ENCODE assay signal across 21 cellular contexts in genomic region chr1:67496329-67496728, GRCh38.
A peak's percentile ranks its signal among the peaks of the same experiment; 100 is the strongest.
DNase-seq lines count a peak whose midpoint lies in the region; ATAC-seq, FAIRE-seq and TF ChIP-seq lines count a peak whose summit lies in the region.
"Had no signal": no experiment of that assay in that cellular context is flagged by ENCODE, and none has a peak within 500 bp of the region (broad histone marks: within the 10 kb centered on the region; RNA-seq: fewer than 3 reads in every experiment).

No MANE protein-coding gene starts in this region.

- ATAC-seq in K562 (no peak), psoas muscle (no peak)
- ATAC-seq: HCT116, Right ventricle myocardium inferior had no signal

- no peak overlapping the region for H3K27ac ChIP-seq in K562 (ENCODE audit: extremely low read depth, low read depth, low read length)
- no peak overlapping the region for H3K27ac ChIP-seq in psoas muscle
- no peak overlapping the region for H3K27ac ChIP-seq in SJCRH30

- WGBS in K562 (ENCODE audit: insufficient coverage, low coverage, missing lambda C conversion rate): 30% methylated on average over 8 of the region's 9 CpGs
- WGBS in psoas muscle, 3 donors: 69 to 81% (median 76%) methylated on average over 9 of the region's 9 CpGs

- no peaks in the 10 kb centered on the region for H3K79me2 ChIP-seq in K562 (ENCODE audit: control insufficient read depth, insufficient read depth, low read length)

- no peak for FAIRE-seq in K562 (lab: Jason Lieb, UNC)
- FAIRE-seq: G401.6, GM12892 had no signal

- no peaks in the 10 kb centered on the region for H3K9me1 ChIP-seq in K562 (ENCODE audit: control insufficient read depth, insufficient read depth, low read length)

- POLR2A ChIA-PET in K562 (lab: Yijun Ruan, JAX): interaction anchor here (0.7 to 1.2 kb wide), 4 partner anchors 34 to 107 kb away, joined by 3 to 4 read pairs (median 3); no protein-coding TSS in a partner anchor

- H3K36me3 ChIP-seq in K562 (ENCODE audit: control insufficient read depth, insufficient read depth, low read length) (no peaks in the 10 kb centered on the region), psoas muscle (ENCODE audit: insufficient read depth in 1 of 2, low read depth in 1 of 2) (no peaks in the 10 kb centered on the region), SJCRH30 (no peaks in the 10 kb centered on the region)
- H3K36me3 ChIP-seq: BE2C had no signal

- H3K9me3 ChIP-seq in K562 (replicated peaks; ENCODE audit: control insufficient read depth, insufficient read depth, low read depth, low read length) (no peaks in the 10 kb centered on the region), psoas muscle (no peaks in the 10 kb centered on the region), SJCRH30 (replicated peaks) (no peaks in the 10 kb centered on the region)
- H3K9me3 ChIP-seq: BE2C, Caco-2 had no signal

- no peak overlapping the region for H3K9ac ChIP-seq in K562 (ENCODE audit: insufficient read depth in 1 of 2, low read depth in 2 of 2, low read length in 2 of 2)

- intact Hi-C loops in K562 (cut with micrococcal nuclease) (no loop called here), psoas muscle (cut with DNase I) (no loop called here)

- H3K27me3 ChIP-seq in K562 (ENCODE audit: control insufficient read depth in 2 of 2, insufficient read depth in 2 of 2, low read length in 2 of 2) (no peaks in the 10 kb centered on the region), psoas muscle (ENCODE audit: insufficient read depth in 3 of 3, low read length in 2 of 3) (no peaks in the 10 kb centered on the region), SJCRH30 (no peaks in the 10 kb centered on the region)
- H3K27me3 ChIP-seq: BE2C had no signal

- peaks cover 2 to 5% of the 10 kb centered on the region in 2 experiments; a peak in 4 of 5 replicates for H3K4me1 ChIP-seq in K562 (replicated peaks in 1 of 2; ENCODE audit: control insufficient read depth in 2 of 2, insufficient read depth in 2 of 2, low read length in 2 of 2)
- no peaks in the 10 kb centered on the region for H3K4me1 ChIP-seq in psoas muscle
- H3K4me1 ChIP-seq in SJCRH30: peaks cover 5% of the 10 kb centered on the region; the same call in 1 of the 2 replicates
- H3K4me1 ChIP-seq: BE2C, Caco-2 had no signal

- no TSS peak for BruUV-seq in K562 (replicated peaks; lab: Mats Ljungman, UMichigan)

- H2AFZ ChIP-seq in K562 (ENCODE audit: low read depth, low read length): 0 out of 2 replicates have a peak overlapping the region, but pooled peaks have one; percentile 41

- no peak for TF ChIP-seq RAD21 in K562 (CRISPR knock-in tag; conservative IDR thresholded peaks at IDR 0.05 in 1 of 2, IDR thresholded peaks at IDR 0.05 in 1 of 2)

- DNase-seq in COR-L47 (lab: John Stamatoyannopoulos, UW) (peak; percentile 74), NCI-H1105 treated with DMSO at 0.1 percent for 48 hours (lab: John Stamatoyannopoulos, UW) (peak; percentile 78), NCI-H748 (lab: John Stamatoyannopoulos, UW; ENCODE audit: unreplicated experiment) (peak; percentile 86), K562 (ENCODE audit: extremely low read depth in 1 of 4, low spot score in 3 of 4) (no peak), HuH-7 (ENCODE audit: low spot score) (no peak), psoas muscle (no peak), SJCRH30 (no peak)
- no peak for DNase-seq in activated CD4-positive, alpha-beta T cell treated with anti-CD3 and anti-CD28 coated beads, Interleukin-2, amount 50 U/mL, for 4 hours
- DNase-seq: BE2C; Caco-2; CD4-positive, CD25-positive, alpha-beta regulatory T cell; DMS 273 treated with DMSO at 0.1 percent for 48 hours; GOT3; Kasumi-1; NCI-H1092; NCI-H2227 treated with DMSO at 0.1 percent for 48 hours; NCI-H510A had no signal

- in situ Hi-C loops in K562 (cut with MboI): loop anchor here (25.0 kb wide), 1 partner anchor 509 kb away; no protein-coding TSS in a partner anchor

- H3K4me2 ChIP-seq in K562 (ENCODE audit: insufficient read depth, low read length): no peak overlapping the region

- no peak for TF ChIP-seq EP300 in K562 (IDR thresholded peaks at IDR 0.05; ENCODE audit: low read length)

- TF ChIP-seq POLR2A in K562 (conservative IDR thresholded peaks at IDR 0.05): no peak

- H3K4me3 ChIP-seq in K562 (no peak overlapping the region), psoas muscle (no peak overlapping the region), SJCRH30 (no peak overlapping the region)

- CTCF ChIA-PET in K562 (lab: Yijun Ruan, JAX; ENCODE audit: low intra/inter-chr PET ratio): no interaction called here

- no peaks in the 10 kb centered on the region; the same call in 1 of the 2 replicates for H4K20me1 ChIP-seq in K562 (replicated peaks; ENCODE audit: control insufficient read depth, insufficient read depth, low read length)

- no peak for TF ChIP-seq CTCF in K562 (IDR thresholded peaks at IDR 0.05 in 2 of 3, conservative IDR thresholded peaks at IDR 0.05 in 1 of 3; ENCODE audit: insufficient read depth in 2 of 3, low read depth in 1 of 3, low read length in 3 of 3)
- TF ChIP-seq CTCF in psoas muscle (IDR thresholded peaks at IDR 0.05): no peak

TF ChIP-seq in K562, 482 proteins besides CTCF, POLR2A, EP300 and RAD21:
- TF ChIP-seq NR2C2 (CRISPR knock-in tag; IDR thresholded peaks at IDR 0.05): no peak
- no peak for TF ChIP-seq NR2C2 (tag; IDR thresholded peaks at IDR 0.05)
- TF ChIP-seq CUX1 (CRISPR knock-in tag; IDR thresholded peaks at IDR 0.05): no peak
- TF ChIP-seq ZNF589 (CRISPR knock-in tag; IDR thresholded peaks at IDR 0.05; ENCODE audit: low read depth): no peak
- TF ChIP-seq CREB3L1 (IDR thresholded peaks at IDR 0.05; ENCODE audit: borderline replicate concordance, low read depth): no peak
- no peak for TF ChIP-seq CEBPG (CRISPR knock-in tag; IDR thresholded peaks at IDR 0.05)
- 0 out of 4 replicates have a peak, but pooled peaks have one; percentile 8 to 21 for TF ChIP-seq CEBPG (tag; conservative IDR thresholded peaks at IDR 0.05 in 1 of 2, IDR thresholded peaks at IDR 0.05 in 1 of 2)
- no peak for TF ChIP-seq FOXA1 (IDR thresholded peaks at IDR 0.05; ENCODE audit: borderline replicate concordance)
- TF ChIP-seq ZNF384 (IDR thresholded peaks at IDR 0.05; ENCODE audit: low read depth, low read length): peak; percentile 77
- peak; percentile 78 for TF ChIP-seq CEBPB (tag; IDR thresholded peaks at IDR 0.05)
TF ChIP-seq in K562: peak in this region for 3.

Comparison
In these comparisons a context has a peak if more than half of its experiments do, and no peak if none do; other contexts are left out.
1. DNase-seq: peak in COR-L47 (single experiment), NCI-H1105 treated with DMSO at 0.1 percent for 48 hours (single experiment) and NCI-H748 (single experiment); none in K562 (0 of 4), HuH-7 (single experiment), activated CD4-positive, alpha-beta T cell treated with anti-CD3 and anti-CD28 coated beads, Interleukin-2, amount 50 U/mL, for 4 hours (0 of 2), psoas muscle (0 of 2) and SJCRH30 (0 of 2).